Comparison of ENCODE assay signal across 9 cellular contexts in the genomic region with DNA sequence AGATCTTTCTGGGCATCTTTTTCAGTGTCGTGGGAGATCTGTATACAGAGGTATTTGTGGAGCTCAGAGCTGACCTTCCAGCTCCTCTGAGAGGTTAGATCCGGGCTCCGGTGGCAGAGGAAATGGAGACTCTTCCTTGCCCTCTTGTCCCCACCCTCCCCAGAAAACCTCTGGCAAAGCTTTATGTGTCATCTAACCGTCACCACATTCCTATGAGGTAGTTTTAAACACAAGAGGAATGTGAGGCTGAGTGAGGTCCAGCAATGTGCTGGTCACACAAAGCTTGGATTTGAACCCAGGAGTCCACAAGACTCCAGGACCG. TPM values are rescaled to one million over a fixed set of nuclear protein-coding genes. Genes with fewer than 3 reads are reported as not detected.
DNase-seq lines count a peak whose midpoint lies in the region; TF ChIP-seq lines count a peak whose summit lies in the region.
"Had no signal": no experiment of that assay in that cellular context is flagged by ENCODE, and none has a peak within 500 bp of the region (broad histone marks: within the 10 kb centered on the region; RNA-seq: fewer than 3 reads in every experiment).

No MANE protein-coding gene starts in this region.

- no peaks in the 10 kb centered on the region for H4K20me1 ChIP-seq in MM.1S (ENCODE audit: insufficient read depth, low read length)

- TF ChIP-seq CTCF in BJ (IDR thresholded peaks at IDR 0.05; ENCODE audit: insufficient read depth, low read depth, low read length) (no peak), MM.1S (IDR thresholded peaks at IDR 0.05; ENCODE audit: low read length) (no peak)

- no peak overlapping the region for H3K9ac ChIP-seq in MM.1S (ENCODE audit: low read length)

- no peaks in the 10 kb centered on the region for H3F3A ChIP-seq in MM.1S (ENCODE audit: insufficient read depth, low read length)

- H3K9me2 ChIP-seq in MM.1S (replicated peaks; ENCODE audit: insufficient read depth, low read length): no peaks in the 10 kb centered on the region

- no peaks in the 10 kb centered on the region for H3K9me3 ChIP-seq in MM.1S (replicated peaks; ENCODE audit: insufficient read depth, low read length)
- H3K9me3 ChIP-seq: uterus had no signal

- H3K79me2 ChIP-seq in MM.1S (ENCODE audit: low read length): no peaks in the 10 kb centered on the region

- H3K4me1 ChIP-seq in MM.1S (ENCODE audit: low read length): peaks cover 4% of the 10 kb centered on the region
- H3K4me1 ChIP-seq: uterus had no signal

- CTCF ChIA-PET in BJ (lab: Yijun Ruan, JAX): interaction anchor here (0.7 to 2.5 kb wide), 24 partner anchors 9 to 127 kb away, joined by 3 to 13 read pairs (median 4); a partner anchor contains a TSS

- H3K36me3 ChIP-seq in BJ (ENCODE audit: control insufficient read depth, insufficient read depth, low read length) (no peaks in the 10 kb centered on the region), MM.1S (replicated peaks; ENCODE audit: insufficient read depth, low read length) (no peaks in the 10 kb centered on the region)
- H3K36me3 ChIP-seq: uterus had no signal

- H3K4me2 ChIP-seq in MM.1S (ENCODE audit: low read depth, low read length): peak overlapping the region; percentile 82; the same call in 1 of the 2 replicates

- POLR2A ChIA-PET in BJ (lab: Charles Lee): no interaction called here

- no peak overlapping the region for H3K27ac ChIP-seq in MM.1S (ENCODE audit: low read length)
- H3K27ac ChIP-seq: uterus had no signal

- H2AFZ ChIP-seq in MM.1S (ENCODE audit: low read length): peak overlapping the region; percentile 57; the same call in 1 of the 2 replicates

- H3K4me3 ChIP-seq in BJ (ENCODE audit: low read depth, low read length) (no peak overlapping the region; the same call in 1 of the 2 replicates), MM.1S (ENCODE audit: low read length) (no peak overlapping the region)

- peak; percentile 55 for DNase-seq in BJ (ENCODE audit: low read depth)
- no peak for DNase-seq in MM.1S
- DNase-seq in dedifferentiated amniotic fluid mesenchymal stem cell (ENCODE audit: extremely low spot score): peak; percentile 69
- peak; percentile 71 for DNase-seq in myocyte (ENCODE audit: low read depth)
- no peak for DNase-seq in occipital lobe (lab: John Stamatoyannopoulos, UW)
- DNase-seq in NCI-H2171 (lab: John Stamatoyannopoulos, UW): no peak
- no peak for DNase-seq in activated CD4-positive, CD25-positive, alpha-beta regulatory T cell treated with anti-CD3 and anti-CD28 coated beads, Interleukin-2, amount 50 U/mL, for 72 hours
- DNase-seq in NCI-H187 treated with DMSO at 0.1 percent for 48 hours (lab: John Stamatoyannopoulos, UW): no peak

- H3K27me3 ChIP-seq in BJ (ENCODE audit: control insufficient read depth, insufficient read depth, low read length): no peaks in the 10 kb centered on the region
- no peaks in the 10 kb centered on the region for H3K27me3 ChIP-seq in MM.1S (replicated peaks; ENCODE audit: insufficient read depth, low read length)
- H3K27me3 ChIP-seq: uterus had no signal

RNA-seq across cellular contexts. Expression of a gene that starts 1.2 kb away (rescaled TPM):
- not detected in 2 replicates for polyA plus RNA-seq in BJ (2011; rRNA removed)
- not detected in 2 replicates for polyA minus RNA-seq in BJ (2011; rRNA and poly(A)+ RNA removed)
- not detected in 2 replicates for total RNA-seq in myocyte
- 0.34 TPM for polyA plus RNA-seq in myocyte (2012)
- total RNA-seq in occipital lobe: 0.16 TPM

RNA-seq across cellular contexts. Expression of a gene that starts 13.3 kb away (rescaled TPM):
- polyA plus RNA-seq in BJ (2011; rRNA removed): 0.15 and 0.56 TPM in 2 replicates
- polyA minus RNA-seq in BJ (2011; rRNA and poly(A)+ RNA removed): not detected in 2 replicates
- total RNA-seq in myocyte (55.0 and 90.7 TPM in 2 replicates), occipital lobe (0.78 TPM)
- polyA plus RNA-seq in myocyte (2012): 2.5 TPM

Comparison
In these comparisons a context has a peak if more than half of its experiments do, and no peak if none do; other contexts are left out.
1. DNase-seq: peak in BJ (single experiment), dedifferentiated amniotic fluid mesenchymal stem cell (single experiment) and myocyte (single experiment); none in MM.1S (single experiment), occipital lobe (single experiment), NCI-H2171 (single experiment), activated CD4-positive, CD25-positive, alpha-beta regulatory T cell treated with anti-CD3 and anti-CD28 coated beads, Interleukin-2, amount 50 U/mL, for 72 hours (single experiment) and NCI-H187 treated with DMSO at 0.1 percent for 48 hours (single experiment).
2. RNA of a gene that starts 13.3 kb away (total RNA-seq): 55.0 to 90.7 TPM in myocyte; 0.78 TPM in occipital lobe (single experiment); every median in the first group is over 10 times any median in the second.